Comparison of ENCODE assay signal across 8 cellular contexts in the genomic region with DNA sequence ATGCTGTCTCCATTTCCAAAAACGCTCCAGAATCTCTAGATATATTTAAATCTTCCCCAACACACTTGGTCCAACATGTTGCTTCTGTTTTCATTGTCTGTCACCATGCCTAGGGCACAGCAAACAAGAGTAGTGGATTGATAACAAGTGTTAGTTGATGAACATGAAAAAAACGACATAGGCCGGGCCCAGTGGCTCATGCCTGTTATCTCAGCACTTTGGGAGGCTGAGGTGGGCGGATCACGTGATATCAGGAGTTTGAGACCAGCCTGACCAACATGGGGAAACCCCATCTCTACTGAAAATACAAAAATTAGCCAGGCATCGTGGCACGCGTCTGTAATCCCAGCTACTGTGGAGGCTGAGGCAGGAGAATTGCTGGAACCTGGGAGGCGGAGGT.
DNase-seq lines count a peak whose midpoint lies in the region; ATAC-seq and TF ChIP-seq lines count a peak whose summit lies in the region.
"Not testable (repeated sequence)": the region's sequence is repeated elsewhere in the genome, so short reads cannot be mapped to it uniquely, and the experiment has no call there.

No MANE protein-coding gene starts in this region.

- peaks cover 21% of the 10 kb centered on the region for H3K4me1 ChIP-seq in OCI-LY3 (ENCODE audit: low read length)

- DNase-seq in activated CD4-positive, CD25-positive, alpha-beta regulatory T cell treated with anti-CD3 and anti-CD28 coated beads, Interleukin-2, amount 50 U/mL, for 16 hours (ENCODE audit: low read depth, low spot score) = peak; percentile 41
- DNase-seq in activated CD8-positive, alpha-beta memory T cell treated with anti-CD3 and anti-CD28 coated beads for 24 hours = peak; percentile 80
- DNase-seq in central memory CD8-positive, alpha-beta T cell (ENCODE audit: low spot score in 2 of 2) = not testable (repeated sequence)
- peak; percentile 60 to 64 for DNase-seq in stimulated activated CD4-positive, alpha-beta T cell treated with anti-CD3 and anti-CD28 coated beads, Interleukin-15, amount 100 ng/mL, for 48 hours (ENCODE audit: low read depth in 2 of 2)
- peak; percentile 27 for DNase-seq in stimulated activated CD8-positive, alpha-beta memory T cell treated with anti-CD3 and anti-CD28 coated beads, Interleukin-12 subunit alpha, Interleukin-12 subunit beta, amount 100 ng/mL, for 4 hours (ENCODE audit: low read depth)
- DNase-seq in stimulated activated naive CD8-positive, alpha-beta T cell treated with anti-CD3 and anti-CD28 coated beads, Interleukin-15, amount 100 ng/mL, for 72 hours = peak; percentile 45 to 68

- peak overlapping the region; percentile 44 for H3K4me3 Mint-ChIP-seq in activated T-helper 17 cell treated with anti-CD3 and anti-CD28 coated beads, Interleukin-2, amount 50 U/mL, for 72 hours
- not testable (repeated sequence) for H3K4me3 Mint-ChIP-seq in central memory CD8-positive, alpha-beta T cell
- peak overlapping the region; percentile 40 to 56 for H3K4me3 Mint-ChIP-seq in stimulated activated naive CD8-positive, alpha-beta T cell treated with anti-CD3 and anti-CD28 coated beads, Interleukin-15, amount 100 ng/mL, for 72 hours

- not testable (repeated sequence) for H4K20me1 ChIP-seq in OCI-LY3 (ENCODE audit: insufficient read depth, low read length)

- not testable (repeated sequence) for TF ChIP-seq CTCF in OCI-LY3 (IDR thresholded peaks at IDR 0.05; ENCODE audit: low read depth, low read length)

- H3K9me3 ChIP-seq in OCI-LY3 (ENCODE audit: insufficient read depth, low read length) = not testable (repeated sequence)

- not testable (repeated sequence) for H2AFZ ChIP-seq in OCI-LY3 (ENCODE audit: low read depth, low read length)

- H3K36me3 ChIP-seq in OCI-LY3 (replicated peaks; ENCODE audit: low read depth, low read length) = not testable (repeated sequence)

- not testable (repeated sequence) for H3K36me3 Mint-ChIP-seq in activated T-helper 17 cell treated with anti-CD3 and anti-CD28 coated beads, Interleukin-2, amount 50 U/mL, for 72 hours (ENCODE audit: low read depth); central memory CD8-positive, alpha-beta T cell (ENCODE audit: insufficient read depth)

- not testable (repeated sequence) for H3K4me1 Mint-ChIP-seq in activated T-helper 17 cell treated with anti-CD3 and anti-CD28 coated beads, Interleukin-2, amount 50 U/mL, for 72 hours; stimulated activated naive CD8-positive, alpha-beta T cell treated with anti-CD3 and anti-CD28 coated beads, Interleukin-15, amount 100 ng/mL, for 72 hours
- peaks cover 11% of the 10 kb centered on the region for H3K4me1 Mint-ChIP-seq in central memory CD8-positive, alpha-beta T cell

- not testable (repeated sequence) for H3K27ac ChIP-seq in OCI-LY3 (ENCODE audit: low read length)

- not testable (repeated sequence) for H3K9me3 Mint-ChIP-seq in activated T-helper 17 cell treated with anti-CD3 and anti-CD28 coated beads, Interleukin-2, amount 50 U/mL, for 72 hours; central memory CD8-positive, alpha-beta T cell; stimulated activated naive CD8-positive, alpha-beta T cell treated with anti-CD3 and anti-CD28 coated beads, Interleukin-15, amount 100 ng/mL, for 72 hours

- H3K4me3 ChIP-seq in OCI-LY3 (ENCODE audit: low read length) = not testable (repeated sequence)

- H3K9ac ChIP-seq in OCI-LY3 (ENCODE audit: low read length) = not testable (repeated sequence)

- H3K27ac Mint-ChIP-seq in activated T-helper 17 cell treated with anti-CD3 and anti-CD28 coated beads, Interleukin-2, amount 50 U/mL, for 72 hours = peak overlapping the region; percentile 59
- peak overlapping the region; percentile 35 for H3K27ac Mint-ChIP-seq in central memory CD8-positive, alpha-beta T cell (ENCODE audit: low read depth)
- peak overlapping the region; percentile 14 to 80 for H3K27ac Mint-ChIP-seq in stimulated activated naive CD8-positive, alpha-beta T cell treated with anti-CD3 and anti-CD28 coated beads, Interleukin-15, amount 100 ng/mL, for 72 hours

- H3K27me3 Mint-ChIP-seq in activated T-helper 17 cell treated with anti-CD3 and anti-CD28 coated beads, Interleukin-2, amount 50 U/mL, for 72 hours; central memory CD8-positive, alpha-beta T cell; stimulated activated naive CD8-positive, alpha-beta T cell treated with anti-CD3 and anti-CD28 coated beads, Interleukin-15, amount 100 ng/mL, for 72 hours: not testable (repeated sequence)

- H3K79me2 ChIP-seq in OCI-LY3 (ENCODE audit: low read length) = not testable (repeated sequence)

- peak overlapping the region; percentile 27; the same call in 1 of the 2 replicates for H3K4me2 ChIP-seq in OCI-LY3 (ENCODE audit: low read length)

- peak; percentile 93 for ATAC-seq in activated T-helper 17 cell treated with anti-CD3 and anti-CD28 coated beads, Interleukin-2, amount 50 U/mL, for 72 hours (replicated peaks)
- ATAC-seq in central memory CD8-positive, alpha-beta T cell (replicated peaks; ENCODE audit: extremely low read depth, poor library complexity, severe bottlenecking); stimulated activated naive CD8-positive, alpha-beta T cell treated with anti-CD3 and anti-CD28 coated beads, Interleukin-15, amount 100 ng/mL, for 72 hours: not testable (repeated sequence)

- not testable (repeated sequence) for H3K27me3 ChIP-seq in OCI-LY3 (ENCODE audit: low read depth, low read length)
